30 cellular contexts compared by ENCODE assay signal in the genomic region with DNA sequence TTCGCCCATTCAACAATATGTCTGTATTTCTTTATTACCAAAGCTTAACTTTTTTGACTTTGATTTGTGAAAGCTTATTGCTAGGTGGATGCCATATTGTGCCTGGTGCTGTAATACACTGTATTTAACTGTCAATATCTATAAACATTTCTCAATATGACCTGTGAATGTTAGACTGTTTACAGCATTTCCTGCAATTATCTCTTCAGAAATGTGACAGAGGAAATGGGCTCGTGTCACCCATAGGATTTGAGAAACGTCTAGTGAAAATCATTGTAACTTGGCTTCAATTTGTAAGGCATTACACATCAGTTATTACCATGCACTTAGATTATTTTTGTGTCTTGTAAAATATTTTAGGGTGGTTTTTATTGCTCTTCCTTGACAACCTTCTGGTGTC.
"Had no signal": no experiment of that assay in that cellular context is flagged by ENCODE, and none has a peak within 500 bp of the region (broad histone marks: within the 10 kb centered on the region; RNA-seq: fewer than 3 reads in every experiment).

No MANE protein-coding gene starts in this region.

- H3K27ac ChIP-seq: left lung, pancreas, prostate gland, skin epidermis, stomach, testis, thyroid gland, upper lobe of right lung had no signal

- H3K4me1 ChIP-seq: left lung, pancreas, prostate gland, stomach, testis, thyroid gland, upper lobe of right lung had no signal

- H3K36me3 ChIP-seq: left lung, pancreas, prostate gland, stomach, thyroid gland, upper lobe of right lung had no signal

- H3K4me3 ChIP-seq: left lung, lung, mucosa of descending colon, pancreas, prostate gland, skin epidermis, stomach, testis, thyroid gland, upper lobe of right lung had no signal

- DNase-seq: hypothalamus; immature natural killer cell; kidney; left colon; left lung; mesendoderm; midbrain; mucosa of descending colon; naive thymus-derived CD4-positive, alpha-beta T cell; nucleus accumbens; pancreas; posterior cingulate gyrus; retina; right cardiac atrium; stimulated activated CD4-positive, alpha-beta T cell treated with anti-CD3 and anti-CD28 coated beads, Interleukin-12 subunit alpha, Interleukin-12 subunit beta, amount 100 ng/mL, for 4 hours; stimulated activated CD4-positive, alpha-beta T cell treated with anti-CD3 and anti-CD28 coated beads, Interleukin-15, amount 100 ng/mL, for 24 hours; stimulated activated CD4-positive, alpha-beta T cell treated with anti-CD3 and anti-CD28 coated beads, Interleukin-2, amount 100 ng/mL, for 24 hours; stimulated activated CD4-positive, alpha-beta T cell treated with anti-CD3 and anti-CD28 coated beads, Interleukin-4, amount 100 ng/mL, for 1 hour; stimulated activated naive B cell treated with anti-CD40 and anti-IgM and Interleukin-4, amounts not matched to agents 10 μg/mL and 1 μg/mL and 100 μg/mL, for 72 hours; stimulated activated naive CD8-positive, alpha-beta T cell treated with anti-CD3 and anti-CD28 coated beads, Interleukin-15, Interleukin-2, amounts not matched to agents 100 U/mL and 50 U/mL, for 24 hours; stomach; testis; thyroid gland; trophoblast cell; upper lobe of right lung had no signal

- ATAC-seq: left colon; left lung; mucosa of descending colon; naive thymus-derived CD4-positive, alpha-beta T cell; natural killer cell treated with Interleukin-12 subunit alpha and Interleukin-12 subunit beta and Interleukin-15 and Interleukin-18, amount 100 ng/mL, for 72 hours; pancreas; right cardiac atrium; sciatic nerve; stimulated activated naive B cell treated with anti-CD40 and anti-IgM and Interleukin-4, amounts not matched to agents 10 μg/mL and 1 μg/mL and 100 μg/mL, for 72 hours; stimulated activated naive CD8-positive, alpha-beta T cell treated with anti-CD3 and anti-CD28 coated beads, Interleukin-15, Interleukin-2, amounts not matched to agents 100 U/mL and 50 U/mL, for 24 hours; upper lobe of right lung had no signal

- H3K27me3 ChIP-seq: left lung, pancreas, stomach, testis, thyroid gland, upper lobe of right lung had no signal

- H3K9me3 ChIP-seq: left lung, mucosa of descending colon, pancreas, prostate gland, stomach, testis, thyroid gland, upper lobe of right lung had no signal
